In the genomic region with DNA sequence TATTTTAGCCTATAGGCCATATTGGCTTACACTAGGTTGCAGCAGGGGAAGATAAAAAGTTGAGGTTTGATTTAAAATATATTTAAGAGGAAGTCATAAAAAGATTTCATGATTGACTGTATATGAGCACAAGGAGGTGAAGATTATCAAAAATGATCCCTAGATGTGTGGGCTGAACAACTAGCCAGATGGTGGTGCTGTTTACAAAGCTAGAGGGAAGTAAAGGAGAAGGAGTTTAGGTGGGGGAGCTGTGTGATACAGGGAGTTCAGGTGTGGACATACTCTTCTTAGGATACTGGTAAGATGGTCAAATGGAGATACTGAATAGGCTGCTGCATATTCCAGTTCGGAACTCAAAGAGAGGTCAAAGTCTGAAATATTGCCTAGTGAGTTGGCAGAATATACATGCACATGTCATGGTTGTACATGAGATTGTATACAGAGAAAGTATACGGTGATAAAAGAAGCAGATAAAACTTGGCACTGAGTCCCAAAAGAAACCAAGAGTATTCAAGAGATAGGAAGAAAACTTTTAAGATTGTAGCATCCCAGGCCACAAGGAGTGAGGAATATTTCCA, we compare ENCODE assay signal across 9 cellular contexts.
DNase-seq lines count a peak whose midpoint lies in the region; ATAC-seq and TF ChIP-seq lines count a peak whose summit lies in the region.
"Had no signal": no experiment of that assay in that cellular context is flagged by ENCODE, and none has a peak within 500 bp of the region (broad histone marks: within the 10 kb centered on the region; RNA-seq: fewer than 3 reads in every experiment).

No MANE protein-coding gene starts in this region.

- H3K4me1 Mint-ChIP-seq in progenitor cell of endocrine pancreas (ENCODE audit: low read depth) (peaks cover 3% of the 10 kb centered on the region), immature natural killer cell (no peaks in the 10 kb centered on the region)
- H3K4me1 Mint-ChIP-seq: B cell had no signal

- ATAC-seq in HG02642 (IDR thresholded peaks at IDR 0.05; ENCODE audit: poor library complexity, unreplicated experiment) (no peak), HG03342 (IDR thresholded peaks at IDR 0.05; ENCODE audit: unreplicated experiment) (no peak)

- H3K27ac Mint-ChIP-seq in progenitor cell of endocrine pancreas (no peak overlapping the region), immature natural killer cell (no peak overlapping the region)
- H3K27ac Mint-ChIP-seq: B cell had no signal

- H3K36me3 Mint-ChIP-seq in progenitor cell of endocrine pancreas (ENCODE audit: insufficient read depth) (no peaks in the 10 kb centered on the region), immature natural killer cell (no peaks in the 10 kb centered on the region)

- no peak overlapping the region for H3K4me3 Mint-ChIP-seq in progenitor cell of endocrine pancreas (ENCODE audit: low read depth)
- no peak overlapping the region for H3K4me3 Mint-ChIP-seq in immature natural killer cell
- H3K4me3 Mint-ChIP-seq: B cell had no signal

- H3K9me3 Mint-ChIP-seq in progenitor cell of endocrine pancreas (ENCODE audit: low read depth) (no peaks in the 10 kb centered on the region), immature natural killer cell (peaks cover 0 to 16% (median 3%) of the 10 kb centered on the region in 6 donors)

- peak; percentile 68 for TF ChIP-seq CTCF in progenitor cell of endocrine pancreas (IDR thresholded peaks at IDR 0.05; ENCODE audit: unreplicated experiment)

- no peaks in the 10 kb centered on the region for H3K27me3 Mint-ChIP-seq in progenitor cell of endocrine pancreas
- H3K27me3 Mint-ChIP-seq in immature natural killer cell (ENCODE audit: low read depth in 3 of 3): no peaks in the 10 kb centered on the region
- H3K27me3 Mint-ChIP-seq: B cell had no signal

- peak; percentile 35 for DNase-seq in SIG-M5 treated with dmso at 0.1 percent for 504 hours (lab: John Stamatoyannopoulos, UW; ENCODE audit: unreplicated experiment)
- DNase-seq in SIG-M5 (lab: John Stamatoyannopoulos, UW): no peak
- DNase-seq in NCI-H2227 (lab: John Stamatoyannopoulos, UW; ENCODE audit: unreplicated experiment): peak; percentile 65
- peak; percentile 6 for DNase-seq in cerebellum (ENCODE audit: low spot score)
- DNase-seq in progenitor cell of endocrine pancreas (ENCODE audit: low spot score, unreplicated experiment): no peak
- no peak for DNase-seq in immature natural killer cell

Comparison
In these comparisons a context has a peak if more than half of its experiments do, and no peak if none do; other contexts are left out.
1. DNase-seq: peak in SIG-M5 treated with dmso at 0.1 percent for 504 hours (single experiment), NCI-H2227 (single experiment) and cerebellum (single experiment); none in SIG-M5 (single experiment), progenitor cell of endocrine pancreas (single experiment) and immature natural killer cell (0 of 3).